Comparison of ENCODE assay signal across 19 cellular contexts in the genomic region with DNA sequence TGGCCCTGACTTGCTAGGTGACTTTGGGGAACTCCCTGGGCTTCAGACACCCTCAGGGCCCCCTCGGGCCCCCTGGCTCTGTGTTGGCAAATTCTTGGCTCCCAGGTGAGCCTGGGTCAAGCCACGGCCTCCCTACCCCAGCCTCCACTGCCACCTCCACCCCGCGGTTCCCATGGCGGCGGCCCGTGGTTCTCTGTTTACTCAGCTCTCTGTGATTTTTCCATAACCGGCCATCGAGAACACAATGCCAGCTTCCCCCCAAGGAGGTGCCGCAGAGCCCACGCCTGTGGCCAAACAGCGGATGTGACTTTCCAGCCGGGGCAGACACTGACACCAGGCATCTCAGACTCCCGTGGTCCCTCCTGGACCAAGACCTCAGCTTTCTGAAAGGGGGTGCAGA. TPM values are rescaled to one million over a fixed set of nuclear protein-coding genes. Genes with fewer than 3 reads are reported as not detected.
A peak's percentile ranks its signal among the peaks of the same experiment; 100 is the strongest.
DNase-seq lines count a peak whose midpoint lies in the region; ATAC-seq, FAIRE-seq and TF ChIP-seq lines count a peak whose summit lies in the region.
"Had no signal": no experiment of that assay in that cellular context is flagged by ENCODE, and none has a peak within 500 bp of the region (broad histone marks: within the 10 kb centered on the region; RNA-seq: fewer than 3 reads in every experiment).

No MANE protein-coding gene starts in this region.

- TF ChIP-seq CTCF in GM23338 (conservative IDR thresholded peaks at IDR 0.05; ENCODE audit: low read depth in 2 of 2), result no peak
- no peak for TF ChIP-seq CTCF in omental fat pad (IDR thresholded peaks at IDR 0.05)

- peaks cover 25% of the 10 kb centered on the region for H3K4me1 Mint-ChIP-seq in GM23338

- no peak overlapping the region for H3K4me2 ChIP-seq in GM23338

- peaks cover 17% of the 10 kb centered on the region for H3K4me1 ChIP-seq in GM23338 (ENCODE audit: insufficient read depth)

- H3K27me3 ChIP-seq in GM23338 (ENCODE audit: insufficient read depth), result no peaks in the 10 kb centered on the region
- H3K27me3 ChIP-seq: thyroid gland had no signal

- H2AFZ ChIP-seq in GM23338, result peak overlapping the region; percentile 84

- no peaks in the 10 kb centered on the region for H3K79me2 ChIP-seq in GM23338 (replicated peaks; ENCODE audit: insufficient read depth)

- H3K9me2 ChIP-seq in GM23338 (ENCODE audit: insufficient read depth), result no peaks in the 10 kb centered on the region

- FAIRE-seq in GM12891 (lab: Jason Lieb, UNC), result no peak
- FAIRE-seq: endometrium, TTC549 had no signal

- ATAC-seq in GM23338 (no peak), left ventricle myocardium superior (no peak), omental fat pad (ENCODE audit: low FRiP score) (peak; percentile 35), GM18505 (IDR thresholded peaks at IDR 0.05; ENCODE audit: unreplicated experiment) (no peak)
- ATAC-seq: activated T-cell treated with anti-CD3 and anti-CD28 coated beads, Interleukin-2, amount 50 U/mL, for 72 hours had no signal

- H3K27ac Mint-ChIP-seq in GM23338, result no peak overlapping the region
- H3K27ac Mint-ChIP-seq: activated naive CD8-positive, alpha-beta T cell; activated T-cell treated with anti-CD3 and anti-CD28 coated beads, Interleukin-2, amount 50 U/mL, for 72 hours; immature natural killer cell; nephron; stimulated activated naive B cell treated with anti-CD40 and anti-IgM and Interleukin-4, amounts not matched to agents 10 μg/mL and 1 μg/mL and 100 μg/mL, for 72 hours had no signal

- H3K4me3 ChIP-seq in GM23338, result no peak overlapping the region
- H3K4me3 ChIP-seq: thyroid gland had no signal

- H3K9me3 Mint-ChIP-seq in GM23338, result no peaks in the 10 kb centered on the region
- H3K9me3 Mint-ChIP-seq: activated T-cell treated with anti-CD3 and anti-CD28 coated beads, Interleukin-2, amount 50 U/mL, for 72 hours; immature natural killer cell; nephron had no signal

- peaks cover 17% of the 10 kb centered on the region for H3K27me3 Mint-ChIP-seq in GM23338 (ENCODE audit: insufficient read depth, low read depth, poor library complexity)
- H3K27me3 Mint-ChIP-seq: activated naive CD8-positive, alpha-beta T cell had no signal

- H3K36me3 Mint-ChIP-seq in GM23338 (ENCODE audit: low read depth), result no peaks in the 10 kb centered on the region; the same call in 2 of the 3 replicates
- H3K36me3 Mint-ChIP-seq: activated naive CD8-positive, alpha-beta T cell; immature natural killer cell; stimulated activated naive B cell treated with anti-CD40 and anti-IgM and Interleukin-4, amounts not matched to agents 10 μg/mL and 1 μg/mL and 100 μg/mL, for 72 hours had no signal

- no peak overlapping the region for H3K4me3 Mint-ChIP-seq in GM23338
- H3K4me3 Mint-ChIP-seq: activated naive CD8-positive, alpha-beta T cell; immature natural killer cell; nephron; stimulated activated naive B cell treated with anti-CD40 and anti-IgM and Interleukin-4, amounts not matched to agents 10 μg/mL and 1 μg/mL and 100 μg/mL, for 72 hours had no signal

- H4K20me1 ChIP-seq in GM23338 (replicated peaks; ENCODE audit: insufficient read depth), result no peaks in the 10 kb centered on the region; the same call in 1 of the 2 replicates

- H3K36me3 ChIP-seq in GM23338 (ENCODE audit: insufficient read depth), result no peaks in the 10 kb centered on the region
- H3K36me3 ChIP-seq: thyroid gland had no signal

- TF ChIP-seq POLR2A in GM12891 (IDR thresholded peaks at IDR 0.05; ENCODE audit: low read depth, low read length) (no peak), GM18505 (IDR thresholded peaks at IDR 0.05; ENCODE audit: borderline replicate concordance, extremely low read depth, insufficient read depth, insufficient read length) (no peak)

- H3K27ac ChIP-seq in GM23338 (ENCODE audit: low read depth), result no peak overlapping the region

- intact Hi-C loops in left ventricle myocardium superior (cut with micrococcal nuclease), result no loop called here

- H3F3A ChIP-seq in GM23338 (replicated peaks; ENCODE audit: low read depth), result 0 out of 2 replicates have a peak, but pooled peaks cover 2% of the 10 kb centered on the region

- DNase-seq in GM23338 (ENCODE audit: low spot score) (no peak), NCI-H69 (lab: John Stamatoyannopoulos, UW) (peak; percentile 18), left ventricle myocardium superior (peak; percentile 22), omental fat pad (ENCODE audit: low spot score) (no peak), GM12891 (ENCODE audit: insufficient read length, low spot score) (no peak), NOMO-1 (lab: John Stamatoyannopoulos, UW; ENCODE audit: unreplicated experiment in 2 of 2) (no peak)
- DNase-seq: activated CD8-positive, alpha-beta memory T cell treated with anti-CD3 and anti-CD28 coated beads for 24 hours; activated T-cell treated with anti-CD3 and anti-CD28 coated beads, Interleukin-2, amount 50 U/mL, for 72 hours; COR-L47; EL; immature natural killer cell; NCI-H524 treated with DMSO at 0.1 percent for 48 hours; stimulated activated naive B cell treated with anti-CD40 and anti-IgM and Interleukin-4, amounts not matched to agents 10 μg/mL and 1 μg/mL and 100 μg/mL, for 72 hours had no signal

TF ChIP-seq in GM23338, 12 proteins besides CTCF, POLR2A, EP300 and RAD21 (continues in another document):
- no peak for TF ChIP-seq STAT1 (IDR thresholded peaks at IDR 0.05; ENCODE audit: unreplicated experiment)
- no peak for TF ChIP-seq CREB1 (CRISPR knock-in tag; IDR thresholded peaks at IDR 0.05; ENCODE audit: low read depth)
- TF ChIP-seq, protein P1, sequence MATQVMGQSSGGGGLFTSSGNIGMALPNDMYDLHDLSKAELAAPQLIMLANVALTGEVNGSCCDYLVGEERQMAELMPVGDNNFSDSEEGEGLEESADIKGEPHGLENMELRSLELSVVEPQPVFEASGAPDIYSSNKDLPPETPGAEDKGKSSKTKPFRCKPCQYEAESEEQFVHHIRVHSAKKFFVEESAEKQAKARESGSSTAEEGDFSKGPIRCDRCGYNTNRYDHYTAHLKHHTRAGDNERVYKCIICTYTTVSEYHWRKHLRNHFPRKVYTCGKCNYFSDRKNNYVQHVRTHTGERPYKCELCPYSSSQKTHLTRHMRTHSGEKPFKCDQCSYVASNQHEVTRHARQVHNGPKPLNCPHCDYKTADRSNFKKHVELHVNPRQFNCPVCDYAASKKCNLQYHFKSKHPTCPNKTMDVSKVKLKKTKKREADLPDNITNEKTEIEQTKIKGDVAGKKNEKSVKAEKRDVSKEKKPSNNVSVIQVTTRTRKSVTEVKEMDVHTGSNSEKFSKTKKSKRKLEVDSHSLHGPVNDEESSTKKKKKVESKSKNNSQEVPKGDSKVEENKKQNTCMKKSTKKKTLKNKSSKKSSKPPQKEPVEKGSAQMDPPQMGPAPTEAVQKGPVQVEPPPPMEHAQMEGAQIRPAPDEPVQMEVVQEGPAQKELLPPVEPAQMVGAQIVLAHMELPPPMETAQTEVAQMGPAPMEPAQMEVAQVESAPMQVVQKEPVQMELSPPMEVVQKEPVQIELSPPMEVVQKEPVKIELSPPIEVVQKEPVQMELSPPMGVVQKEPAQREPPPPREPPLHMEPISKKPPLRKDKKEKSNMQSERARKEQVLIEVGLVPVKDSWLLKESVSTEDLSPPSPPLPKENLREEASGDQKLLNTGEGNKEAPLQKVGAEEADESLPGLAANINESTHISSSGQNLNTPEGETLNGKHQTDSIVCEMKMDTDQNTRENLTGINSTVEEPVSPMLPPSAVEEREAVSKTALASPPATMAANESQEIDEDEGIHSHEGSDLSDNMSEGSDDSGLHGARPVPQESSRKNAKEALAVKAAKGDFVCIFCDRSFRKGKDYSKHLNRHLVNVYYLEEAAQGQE (IDR thresholded peaks at IDR 0.05; ENCODE audit: unreplicated experiment), result no peak
- TF ChIP-seq ZNF114 (CRISPR knock-in tag; IDR thresholded peaks at IDR 0.05), result no peak

TF ChIP-seq in GM12891, 5 proteins besides CTCF, POLR2A, EP300 and RAD21:
- no peak for TF ChIP-seq PAX5 (IDR thresholded peaks at IDR 0.05; ENCODE audit: insufficient read depth, low read length, severe bottlenecking)

RNA-seq across cellular contexts. Expression of a gene that starts 21.6 kb away (rescaled TPM):
- total RNA-seq in GM23338 (2014; rRNA removed; shearing (Covaris generic)), result 32.6 and 35.2 TPM in 2 replicates
- 8.2 and 9.6 TPM in 2 replicates for polyA plus RNA-seq in GM23338 (2016; fragmentation: Nextera tagmentation; extraction: Ambion mirVana)
- total RNA-seq in left ventricle myocardium superior (5.8 TPM), omental fat pad (10 to 100 TPM in 1 of 4 donors, 1 to 10 TPM in 3; 2.9 to 12.3 (median 5.5) TPM)
- 30.8 TPM for polyA plus RNA-seq in GM12891 (2012; ENCODE audit: low read depth, missing spikeins)

Comparison
In these comparisons a context has a peak if more than half of its experiments do, and no peak if none do; other contexts are left out.
1. DNase-seq: peak in NCI-H69 (single experiment) and left ventricle myocardium superior (single experiment); none in GM23338 (single experiment), omental fat pad (single experiment), GM12891 (single experiment) and NOMO-1 (0 of 2).